9 cellular contexts compared by ENCODE assay signal in genomic region chr5:141319699-141320098, GRCh38. TPM values are rescaled to one million over a fixed set of nuclear protein-coding genes. Genes with fewer than 3 reads are reported as not detected.
DNase-seq lines count a peak whose midpoint lies in the region; ATAC-seq, FAIRE-seq and TF ChIP-seq lines count a peak whose summit lies in the region.
"Had no signal": no experiment of that assay in that cellular context is flagged by ENCODE, and none has a peak within 500 bp of the region (broad histone marks: within the 10 kb centered on the region; RNA-seq: fewer than 3 reads in every experiment).

No MANE protein-coding gene starts in this region.

- peaks cover 1 to 12% of the 10 kb centered on the region in 2 experiments for H3K36me3 ChIP-seq in keratinocyte (ENCODE audit: control insufficient read depth in 2 of 2, extremely low read depth in 1 of 2, insufficient read depth in 2 of 2, low read length in 2 of 2)
- H3K36me3 ChIP-seq in suprapubic skin = peaks cover 28% of the 10 kb centered on the region

- H3K79me2 ChIP-seq in keratinocyte (ENCODE audit: control insufficient read depth, insufficient read depth, low read length) = peaks cover 15% of the 10 kb centered on the region

- peaks cover 52% of the 10 kb centered on the region for H3K36me3 Mint-ChIP-seq in T-helper 1 cell treated with Interleukin-12 subunit alpha and Interleukin-12 subunit beta and Interleukin-4 antibody, amounts not matched to agents 30 μg/mL and 1 μg/mL, for 36 hours (ENCODE audit: low read depth)
- peaks cover 62% of the 10 kb centered on the region for H3K36me3 Mint-ChIP-seq in activated T-helper 2 cell treated with anti-CD3 and anti-CD28 coated beads, Interferon-gamma antibody, Interleukin-2, Interleukin-4, amounts not matched to agents 10 μg/mL and 5 μg/mL and 100 μg/mL, durations not matched to agents 14 hours and 24 hours and 36 hours (ENCODE audit: low read depth)

- intact Hi-C loops in activated T-helper 2 cell treated with anti-CD3 and anti-CD28 coated beads, Interferon-gamma antibody, Interleukin-2, Interleukin-4, amounts not matched to agents 10 μg/mL and 5 μg/mL and 100 μg/mL, durations not matched to agents 14 hours and 24 hours and 36 hours (cut with micrococcal nuclease) = loop anchor here (2.0 kb wide), 1 partner anchor 245 kb away; no protein-coding TSS in a partner anchor

- H3K4me3 Mint-ChIP-seq in T-helper 1 cell treated with Interleukin-12 subunit alpha and Interleukin-12 subunit beta and Interleukin-4 antibody, amounts not matched to agents 30 μg/mL and 1 μg/mL, for 36 hours = peak overlapping the region; percentile 100
- H3K4me3 Mint-ChIP-seq in activated T-helper 2 cell treated with anti-CD3 and anti-CD28 coated beads, Interferon-gamma antibody, Interleukin-2, Interleukin-4, amounts not matched to agents 10 μg/mL and 5 μg/mL and 100 μg/mL, durations not matched to agents 14 hours and 24 hours and 36 hours (ENCODE audit: low read depth) = peak overlapping the region; percentile 94

- H3K4me3 ChIP-seq in keratinocyte (ENCODE audit: control insufficient read depth in 2 of 3, extremely low read depth in 1 of 3, insufficient read depth in 2 of 3, low read depth in 1 of 3, low read length in 3 of 3) = peak overlapping the region; percentile 75 to 98 (median 97)
- H3K4me3 ChIP-seq in suprapubic skin = peak overlapping the region; percentile 73

- H3K4me1 Mint-ChIP-seq in T-helper 1 cell treated with Interleukin-12 subunit alpha and Interleukin-12 subunit beta and Interleukin-4 antibody, amounts not matched to agents 30 μg/mL and 1 μg/mL, for 36 hours (ENCODE audit: low read depth) = peaks cover 21% of the 10 kb centered on the region
- H3K4me1 Mint-ChIP-seq in activated T-helper 2 cell treated with anti-CD3 and anti-CD28 coated beads, Interferon-gamma antibody, Interleukin-2, Interleukin-4, amounts not matched to agents 10 μg/mL and 5 μg/mL and 100 μg/mL, durations not matched to agents 14 hours and 24 hours and 36 hours (ENCODE audit: low read depth) = peaks cover 14% of the 10 kb centered on the region

- H3K4me1 ChIP-seq in keratinocyte (ENCODE audit: control insufficient read depth, extremely low read depth, insufficient read depth, low read length) (peaks cover 8% of the 10 kb centered on the region), suprapubic skin (peaks cover 7% of the 10 kb centered on the region)

- no peaks in the 10 kb centered on the region for H3K9me1 ChIP-seq in keratinocyte (ENCODE audit: control insufficient read depth, extremely low read depth, insufficient read depth, low read length)

- peaks cover 69% of the 10 kb centered on the region for H3K9me3 Mint-ChIP-seq in T-helper 1 cell treated with Interleukin-12 subunit alpha and Interleukin-12 subunit beta and Interleukin-4 antibody, amounts not matched to agents 30 μg/mL and 1 μg/mL, for 36 hours
- H3K9me3 Mint-ChIP-seq in activated T-helper 2 cell treated with anti-CD3 and anti-CD28 coated beads, Interferon-gamma antibody, Interleukin-2, Interleukin-4, amounts not matched to agents 10 μg/mL and 5 μg/mL and 100 μg/mL, durations not matched to agents 14 hours and 24 hours and 36 hours = peaks cover 53% of the 10 kb centered on the region

- ATAC-seq in GM21737 (IDR thresholded peaks at IDR 0.05; ENCODE audit: unreplicated experiment) = no peak

- no peak for TF ChIP-seq CTCF in keratinocyte (optimal IDR thresholded peaks at IDR 0.05 in 1 of 3, IDR thresholded peaks at IDR 0.05 in 1 of 3, conservative IDR thresholded peaks at IDR 0.05 in 1 of 3; ENCODE audit: extremely low read depth in 1 of 3, insufficient read depth in 2 of 3, low read length in 3 of 3)
- TF ChIP-seq CTCF in suprapubic skin (IDR thresholded peaks at IDR 0.05) = no peak

- no peak for TF ChIP-seq POLR2A in suprapubic skin (IDR thresholded peaks at IDR 0.05)

- H3K4me2 ChIP-seq in keratinocyte (ENCODE audit: control insufficient read depth, extremely low read depth, insufficient read depth, low read depth, low read length) = peak overlapping the region; percentile 87

- WGBS in suprapubic skin = 68% methylated on average over 5 of the region's 5 CpGs

- H3K9me3 ChIP-seq in keratinocyte (ENCODE audit: control insufficient read depth, low read depth, low read length) (peaks cover 22% of the 10 kb centered on the region), suprapubic skin (peaks cover 47% of the 10 kb centered on the region)

- dilution Hi-C loops in keratinocyte (cut with MboI; ENCODE audit: extremely low pct_ligation_motif_present, low sequenced_read_pairs) = no loop called here

- H4K20me1 ChIP-seq in keratinocyte (ENCODE audit: control insufficient read depth, extremely low read depth, insufficient read depth, low read length) = no peaks in the 10 kb centered on the region

- DNase-seq in T-helper 1 cell (no peak), keratinocyte (ENCODE audit: low read depth, low spot score) (no peak), suprapubic skin (ENCODE audit: low spot score in 2 of 2) (no peak), NCI-H1930 (lab: John Stamatoyannopoulos, UW) (no peak), COLO668 (lab: John Stamatoyannopoulos, UW; ENCODE audit: unreplicated experiment) (no peak)
- no peak for DNase-seq in activated T-helper 2 cell treated with anti-CD3 and anti-CD28 coated beads, Interferon-gamma antibody, Interleukin-2, Interleukin-4, amounts not matched to agents 10 μg/mL and 5 μg/mL and 100 μg/mL, durations not matched to agents 14 hours and 24 hours and 36 hours (ENCODE audit: low spot score)
- DNase-seq: 8988T had no signal

- H3K27ac ChIP-seq in keratinocyte (ENCODE audit: control insufficient read depth, insufficient read depth, low read length) (no peak overlapping the region), suprapubic skin (no peak overlapping the region)

- peaks cover 3% of the 10 kb centered on the region for H3K27me3 Mint-ChIP-seq in T-helper 1 cell treated with Interleukin-12 subunit alpha and Interleukin-12 subunit beta and Interleukin-4 antibody, amounts not matched to agents 30 μg/mL and 1 μg/mL, for 36 hours (ENCODE audit: low read depth)
- peaks cover 1% of the 10 kb centered on the region for H3K27me3 Mint-ChIP-seq in activated T-helper 2 cell treated with anti-CD3 and anti-CD28 coated beads, Interferon-gamma antibody, Interleukin-2, Interleukin-4, amounts not matched to agents 10 μg/mL and 5 μg/mL and 100 μg/mL, durations not matched to agents 14 hours and 24 hours and 36 hours (ENCODE audit: low read depth)

- TF ChIP-seq EP300 in suprapubic skin (IDR thresholded peaks at IDR 0.05) = no peak

- H3K27ac Mint-ChIP-seq in T-helper 1 cell treated with Interleukin-12 subunit alpha and Interleukin-12 subunit beta and Interleukin-4 antibody, amounts not matched to agents 30 μg/mL and 1 μg/mL, for 36 hours = peak overlapping the region; percentile 100
- peak overlapping the region; percentile 97 for H3K27ac Mint-ChIP-seq in activated T-helper 2 cell treated with anti-CD3 and anti-CD28 coated beads, Interferon-gamma antibody, Interleukin-2, Interleukin-4, amounts not matched to agents 10 μg/mL and 5 μg/mL and 100 μg/mL, durations not matched to agents 14 hours and 24 hours and 36 hours

- H3K27me3 ChIP-seq in keratinocyte (ENCODE audit: control insufficient read depth, extremely low read depth, insufficient read depth, low read length) (no peaks in the 10 kb centered on the region), suprapubic skin (no peaks in the 10 kb centered on the region)

- no peak for FAIRE-seq in keratinocyte (lab: Jason Lieb, UNC)

- H3K9ac ChIP-seq in keratinocyte (ENCODE audit: control insufficient read depth, extremely low read depth, insufficient read depth, low read length) = no peak overlapping the region

- H2AFZ ChIP-seq in keratinocyte (ENCODE audit: control insufficient read depth, low read length) = no peak overlapping the region

RNA-seq across cellular contexts. Expression of gene TAF7, which starts 0.9 kb away (rescaled TPM):
- total RNA-seq in activated T-helper 2 cell treated with anti-CD3 and anti-CD28 coated beads, Interferon-gamma antibody, Interleukin-2, Interleukin-4, amounts not matched to agents 10 μg/mL and 5 μg/mL and 100 μg/mL, durations not matched to agents 14 hours and 24 hours and 36 hours = 67.1 and 70.5 TPM in 2 replicates
- polyA plus RNA-seq in keratinocyte = 37.5 to 58.9 TPM (median 47.5 TPM) in 3 replicates
- 179 TPM for polyA plus RNA-seq in keratinocyte (2011; ENCODE audit: low read depth)
- 33.2 and 45.5 TPM in 2 replicates for polyA plus RNA-seq in keratinocyte (2011; cell fraction: cytosol; rRNA removed)
- polyA plus RNA-seq in keratinocyte (2011; cell fraction: nucleus; rRNA removed) = 51.6 and 71.7 TPM in 2 replicates
- 48.0 and 77.2 TPM in 2 replicates for polyA plus RNA-seq in keratinocyte (2012; ENCODE audit: low replicate concordance)
- polyA minus RNA-seq in keratinocyte = 13.9 to 29.9 TPM (median 20.3 TPM) in 3 replicates
- polyA minus RNA-seq in keratinocyte (2011; cell fraction: cytosol; rRNA and poly(A)+ RNA removed) = 29.7 TPM
- polyA minus RNA-seq in keratinocyte (2011; cell fraction: nucleus; rRNA and poly(A)+ RNA removed) = 32.2 and 40.3 TPM in 2 replicates
- total RNA-seq in suprapubic skin = 10 to 100 TPM; 47.3 to 70.3 (median 62.7) TPM

RNA-seq across cellular contexts. Expression of gene PCDHGA1, which starts 10.6 kb away (rescaled TPM):
- 0.09 and 0.14 TPM in 2 replicates for total RNA-seq in activated T-helper 2 cell treated with anti-CD3 and anti-CD28 coated beads, Interferon-gamma antibody, Interleukin-2, Interleukin-4, amounts not matched to agents 10 μg/mL and 5 μg/mL and 100 μg/mL, durations not matched to agents 14 hours and 24 hours and 36 hours
- 0.08 to 0.17 TPM (median 0.09 TPM) in 3 replicates for polyA plus RNA-seq in keratinocyte
- polyA plus RNA-seq in keratinocyte (2011; ENCODE audit: low read depth) = not detected
- polyA plus RNA-seq in keratinocyte (2011; cell fraction: cytosol; rRNA removed) = 0.03 and 0.04 TPM in 2 replicates
- polyA plus RNA-seq in keratinocyte (2011; cell fraction: nucleus; rRNA removed) = 0.23 and 0.25 TPM in 2 replicates
- polyA plus RNA-seq in keratinocyte (2012; ENCODE audit: low replicate concordance) = 0.10 and 0.18 TPM in 2 replicates
- polyA minus RNA-seq in keratinocyte = 0.30 TPM in 1 of 3 replicates, not detected in the others
- polyA minus RNA-seq in keratinocyte (2011; cell fraction: cytosol; rRNA and poly(A)+ RNA removed) = not detected
- 0.21 and 0.47 TPM in 2 replicates for polyA minus RNA-seq in keratinocyte (2011; cell fraction: nucleus; rRNA and poly(A)+ RNA removed)
- total RNA-seq in suprapubic skin = under 1 TPM; 0.26 to 0.38 (median 0.33) TPM

RNA-seq across cellular contexts. Expression of gene SLC25A2, which starts 15.8 kb away (rescaled TPM):
- 0.16 TPM in 1 of 2 replicates, not detected in the other for total RNA-seq in activated T-helper 2 cell treated with anti-CD3 and anti-CD28 coated beads, Interferon-gamma antibody, Interleukin-2, Interleukin-4, amounts not matched to agents 10 μg/mL and 5 μg/mL and 100 μg/mL, durations not matched to agents 14 hours and 24 hours and 36 hours
- not detected in 3 replicates for polyA plus RNA-seq in keratinocyte
- not detected for polyA plus RNA-seq in keratinocyte (2011; ENCODE audit: low read depth)
- not detected in 2 replicates for polyA plus RNA-seq in keratinocyte (2011; cell fraction: cytosol; rRNA removed)
- polyA plus RNA-seq in keratinocyte (2011; cell fraction: nucleus; rRNA removed) = not detected in 2 replicates
- not detected in 2 replicates for polyA plus RNA-seq in keratinocyte (2012; ENCODE audit: low replicate concordance)
- not detected in 3 replicates for polyA minus RNA-seq in keratinocyte
- not detected for polyA minus RNA-seq in keratinocyte (2011; cell fraction: cytosol; rRNA and poly(A)+ RNA removed)
- polyA minus RNA-seq in keratinocyte (2011; cell fraction: nucleus; rRNA and poly(A)+ RNA removed) = not detected in 2 replicates
- total RNA-seq in suprapubic skin = 1 to 10 TPM in 2 of 4 donors, under 1 TPM in 2; 0.57 to 4.5 (median 0.99) TPM

RNA-seq across cellular contexts. Expression of gene PCDHGA2, which starts 18.9 kb away (rescaled TPM):
- total RNA-seq in activated T-helper 2 cell treated with anti-CD3 and anti-CD28 coated beads, Interferon-gamma antibody, Interleukin-2, Interleukin-4, amounts not matched to agents 10 μg/mL and 5 μg/mL and 100 μg/mL, durations not matched to agents 14 hours and 24 hours and 36 hours = 0.09 and 0.11 TPM in 2 replicates
- 0.14 to 0.37 TPM (median 0.35 TPM) in 3 replicates for polyA plus RNA-seq in keratinocyte
- polyA plus RNA-seq in keratinocyte (2011; ENCODE audit: low read depth) = 0.07 TPM
- polyA plus RNA-seq in keratinocyte (2011; cell fraction: cytosol; rRNA removed) = 0.04 and 0.06 TPM in 2 replicates
- polyA plus RNA-seq in keratinocyte (2011; cell fraction: nucleus; rRNA removed) = 0.69 and 0.73 TPM in 2 replicates
- polyA plus RNA-seq in keratinocyte (2012; ENCODE audit: low replicate concordance) = 0.19 and 0.41 TPM in 2 replicates
- 0.22 to 0.53 TPM (median 0.49 TPM) in 3 replicates for polyA minus RNA-seq in keratinocyte
- polyA minus RNA-seq in keratinocyte (2011; cell fraction: cytosol; rRNA and poly(A)+ RNA removed) = not detected
- 0.95 and 1.3 TPM in 2 replicates for polyA minus RNA-seq in keratinocyte (2011; cell fraction: nucleus; rRNA and poly(A)+ RNA removed)
- 1 to 10 TPM; 2.0 to 3.4 (median 2.9) TPM for total RNA-seq in suprapubic skin

RNA-seq across cellular contexts. Expression of gene PCDHGA3, which starts 23.9 kb away (rescaled TPM):
- total RNA-seq in activated T-helper 2 cell treated with anti-CD3 and anti-CD28 coated beads, Interferon-gamma antibody, Interleukin-2, Interleukin-4, amounts not matched to agents 10 μg/mL and 5 μg/mL and 100 μg/mL, durations not matched to agents 14 hours and 24 hours and 36 hours = 0.11 and 0.16 TPM in 2 replicates
- polyA plus RNA-seq in keratinocyte = 0.03 to 0.05 TPM in 2 of 3 replicates, not detected in the other
- polyA plus RNA-seq in keratinocyte (2011; ENCODE audit: low read depth) = 0.10 TPM
- 0.04 TPM in 1 of 2 replicates, not detected in the other for polyA plus RNA-seq in keratinocyte (2011; cell fraction: cytosol; rRNA removed)
- 0.14 and 0.15 TPM in 2 replicates for polyA plus RNA-seq in keratinocyte (2011; cell fraction: nucleus; rRNA removed)
- polyA plus RNA-seq in keratinocyte (2012; ENCODE audit: low replicate concordance) = 0.10 TPM in 1 of 2 replicates, not detected in the other
- polyA minus RNA-seq in keratinocyte = 0.16 to 0.56 TPM in 2 of 3 replicates, not detected in the other
- not detected for polyA minus RNA-seq in keratinocyte (2011; cell fraction: cytosol; rRNA and poly(A)+ RNA removed)
- polyA minus RNA-seq in keratinocyte (2011; cell fraction: nucleus; rRNA and poly(A)+ RNA removed) = 0.32 and 1.0 TPM in 2 replicates
- 1 to 10 TPM; 1.3 to 2.3 (median 1.7) TPM for total RNA-seq in suprapubic skin
